Comparison of ENCODE assay signal across 8 cellular contexts in genomic region chr20:49045440-49046086, GRCh38. TPM values are rescaled to one million over a fixed set of nuclear protein-coding genes. Genes with fewer than 3 reads are reported as not detected.
DNase-seq lines count a peak whose midpoint lies in the region; ATAC-seq and TF ChIP-seq lines count a peak whose summit lies in the region.

No MANE protein-coding gene starts in this region.

- peak overlapping the region; percentile 98 for H3K4me3 Mint-ChIP-seq in activated CD8-positive, alpha-beta T cell treated with anti-CD3 and anti-CD28 coated beads for 36 hours

- peaks cover 26% of the 10 kb centered on the region for H3K4me1 Mint-ChIP-seq in activated CD8-positive, alpha-beta T cell treated with anti-CD3 and anti-CD28 coated beads for 36 hours (ENCODE audit: low read depth)

- intact Hi-C loops in activated CD8-positive, alpha-beta T cell treated with anti-CD3 and anti-CD28 coated beads for 36 hours (cut with micrococcal nuclease), result no loop called here
- intact Hi-C loops in Right ventricle myocardium inferior (cut with DNase I) (no loop called here), posterior vena cava (cut with DNase I) (no loop called here)

- TF ChIP-seq CTCF in activated CD8-positive, alpha-beta T cell treated with anti-CD3 and anti-CD28 coated beads for 36 hours (IDR thresholded peaks at IDR 0.05), result no peak

- no peaks in the 10 kb centered on the region for H3K9me3 Mint-ChIP-seq in activated CD8-positive, alpha-beta T cell treated with anti-CD3 and anti-CD28 coated beads for 36 hours

- peak; percentile 13 for ATAC-seq in HG03439 (IDR thresholded peaks at IDR 0.05; ENCODE audit: unreplicated experiment)
- ATAC-seq in activated CD8-positive, alpha-beta T cell treated with anti-CD3 and anti-CD28 coated beads for 36 hours, result peak; percentile 13
- no peak for ATAC-seq in Right ventricle myocardium inferior
- no peak for ATAC-seq in HG03280 (IDR thresholded peaks at IDR 0.05; ENCODE audit: unreplicated experiment)
- no peak for ATAC-seq in HG03196 (IDR thresholded peaks at IDR 0.05; ENCODE audit: unreplicated experiment)

- no peaks in the 10 kb centered on the region for H3K27me3 Mint-ChIP-seq in activated CD8-positive, alpha-beta T cell treated with anti-CD3 and anti-CD28 coated beads for 36 hours

- POLR2A ChIA-PET in activated CD8-positive, alpha-beta T cell treated with anti-CD3 and anti-CD28 coated beads for 36 hours (lab: Charles Lee), result interaction anchor here (0.5 to 4.1 kb wide), 29 partner anchors 9 to 1532 kb away, joined by 3 to 35 read pairs (median 4); partner anchors contain the start of gene ZNFX1

- DNase-seq in GF-D8 (lab: John Stamatoyannopoulos, UW) (peak; percentile 36), Right ventricle myocardium inferior (ENCODE audit: missing footprints) (peak; percentile 80), posterior vena cava (ENCODE audit: low spot score) (peak; percentile 72), HK-2 (ENCODE audit: unreplicated experiment) (no peak)
- DNase-seq in activated CD8-positive, alpha-beta T cell treated with anti-CD3 and anti-CD28 coated beads for 36 hours, result peak; percentile 47

- CTCF ChIA-PET in activated CD8-positive, alpha-beta T cell treated with anti-CD3 and anti-CD28 coated beads for 36 hours (lab: Charles Lee), result interaction anchor here (1.0 to 1.7 kb wide), 5 partner anchors 11 to 425 kb away, joined by 3 to 5 read pairs (median 4); no protein-coding TSS in a partner anchor

- peaks cover 29% of the 10 kb centered on the region for H3K36me3 Mint-ChIP-seq in activated CD8-positive, alpha-beta T cell treated with anti-CD3 and anti-CD28 coated beads for 36 hours (ENCODE audit: low read depth)

- H3K27ac Mint-ChIP-seq in activated CD8-positive, alpha-beta T cell treated with anti-CD3 and anti-CD28 coated beads for 36 hours, result peak overlapping the region; percentile 99

RNA-seq across cellular contexts. Expression of gene CSE1L, which starts 0.5 kb away (rescaled TPM):
- total RNA-seq in activated CD8-positive, alpha-beta T cell treated with anti-CD3 and anti-CD28 coated beads for 36 hours, result 100 to 1,000 TPM; 115 TPM
- total RNA-seq in Right ventricle myocardium inferior (41.4 TPM), posterior vena cava (10 to 100 TPM; 37.2 to 50.4 TPM)

Comparison
In these comparisons a context has a peak if more than half of its experiments do, and no peak if none do; other contexts are left out.
1. ATAC-seq: peak in HG03439 (single experiment) and activated CD8-positive, alpha-beta T cell treated with anti-CD3 and anti-CD28 coated beads for 36 hours (single experiment); none in Right ventricle myocardium inferior (single experiment), HG03280 (single experiment) and HG03196 (single experiment).